ENCODE assay signal across 38 cellular contexts in genomic region chr19:55907746-55908145, GRCh38. TPM values are rescaled to one million over a fixed set of nuclear protein-coding genes. Genes with fewer than 3 reads are reported as not detected.
"Had no signal": no experiment of that assay in that cellular context is flagged by ENCODE, and none has a peak within 500 bp of the region (broad histone marks: within the 10 kb centered on the region; RNA-seq: fewer than 3 reads in every experiment).

No MANE protein-coding gene starts in this region.

- H3K9me3 ChIP-seq: adrenal gland, body of pancreas had no signal

- H3K36me3 ChIP-seq: adrenal gland, brain microvascular endothelial cell, breast epithelium had no signal

- DNase-seq: activated B cell treated with CpG ODN at 0.5 μM for 24 hours; activated CD4-positive, alpha-beta memory T cell treated with anti-CD3 and anti-CD28 coated beads for 36 hours; activated CD4-positive, alpha-beta T cell treated with anti-CD3 and anti-CD28 coated beads for 4 hours; activated CD4-positive, alpha-beta T cell treated with anti-CD3 and anti-CD28 coated beads, Interleukin-2, amount 10 ng/mL, durations not matched to agents 24 days and 14 days; activated CD4-positive, alpha-beta T cell treated with anti-CD3 and anti-CD28 coated beads, Interleukin-2, amount 50 U/mL, for 1 hour; activated CD4-positive, alpha-beta T cell treated with anti-CD3 and anti-CD28 coated beads, Interleukin-2, amount 50 U/mL, for 4 hours; activated CD4-positive, CD25-positive, alpha-beta regulatory T cell treated with anti-CD3 and anti-CD28 coated beads, Interleukin-2, amount 50 U/mL, for 72 hours; activated CD8-positive, alpha-beta memory T cell treated with anti-CD3 and anti-CD28 coated beads, Interleukin-2, amount 50 U/mL, for 4 hours; activated CD8-positive, alpha-beta T cell treated with anti-CD3 and anti-CD28 coated beads for 36 hours; activated effector memory CD4-positive, alpha-beta T cell treated with anti-CD3 and anti-CD28 coated beads, Interleukin-2, amount 50 U/mL, for 16 hours; activated gamma-delta T cell treated with Interleukin-2 at 50 U/mL for 16 hours; activated naive CD4-positive, alpha-beta T cell; activated naive CD4-positive, alpha-beta T cell treated with anti-CD3 and anti-CD28 coated beads for 36 hours; activated naive CD4-positive, alpha-beta T cell treated with anti-CD3 and anti-CD28 coated beads, Interleukin-2, amount 50 U/mL, for 16 hours; activated naive CD8-positive, alpha-beta T cell treated with anti-CD3 and anti-CD28 coated beads for 36 hours; activated T-cell treated with anti-CD3 and anti-CD28 coated beads for 4 hours; activated T-cell treated with anti-CD3 and anti-CD28 coated beads, Interleukin-2, amount 50 U/mL, for 1 hour; activated T-cell treated with anti-CD3 and anti-CD28 coated beads, Interleukin-2, amount 50 U/mL, for 4 hours; activated T-cell treated with anti-CD3 and anti-CD28 coated beads, Interleukin-2, amount 50 U/mL, for 72 hours; adrenal gland; amniotic stem cell; aorta; body of pancreas; brain microvascular endothelial cell; central memory CD4-positive, alpha-beta T cell; T-helper 1 cell; T-helper 2 cell; T-helper 9 cell had no signal

- H3K4me3 ChIP-seq: adrenal gland, body of pancreas, breast epithelium had no signal

- H3K4me3 Mint-ChIP-seq: activated B cell treated with CpG ODN at 0.5 μM for 24 hours; activated CD4-positive, alpha-beta memory T cell treated with anti-CD3 and anti-CD28 coated beads for 36 hours; activated CD4-positive, alpha-beta T cell treated with anti-CD3 and anti-CD28 coated beads, Interleukin-2, amount 10 ng/mL, durations not matched to agents 24 days and 14 days; activated CD8-positive, alpha-beta T cell treated with anti-CD3 and anti-CD28 coated beads for 36 hours; activated naive CD4-positive, alpha-beta T cell treated with anti-CD3 and anti-CD28 coated beads for 36 hours; activated naive CD8-positive, alpha-beta T cell treated with anti-CD3 and anti-CD28 coated beads for 36 hours; activated T-cell treated with anti-CD3 and anti-CD28 coated beads, Interleukin-2, amount 50 U/mL, for 4 hours; activated T-cell treated with anti-CD3 and anti-CD28 coated beads, Interleukin-2, amount 50 U/mL, for 72 hours; activated T-helper 1 cell treated with anti-CD3 and anti-CD28 coated beads, Interleukin-12 subunit alpha, Interleukin-12 subunit beta, Interleukin-2, Interleukin-4 antibody, amounts not matched to agents 30 ng/mL and 10 ng/mL and 1 ng/mL, durations not matched to agents 14 hours and 24 hours and 36 hours; activated T-helper 17 cell treated with anti-CD3 and anti-CD28 coated beads, Interleukin-2, amount 50 U/mL, for 72 hours; T-helper 1 cell treated with Interleukin-12 subunit alpha and Interleukin-12 subunit beta and Interleukin-4 antibody, amounts not matched to agents 30 μg/mL and 1 μg/mL, for 36 hours; T-helper 2 cell treated with Interferon-gamma antibody and Interleukin-4, amounts not matched to agents 5 μg/mL and 100 μg/mL, for 36 hours had no signal

- H3K4me1 Mint-ChIP-seq: activated B cell treated with CpG ODN at 0.5 μM for 24 hours; activated CD4-positive, alpha-beta T cell treated with anti-CD3 and anti-CD28 coated beads, Interleukin-2, amount 10 ng/mL, durations not matched to agents 24 days and 14 days; activated naive CD8-positive, alpha-beta T cell treated with anti-CD3 and anti-CD28 coated beads for 36 hours; activated T-helper 17 cell treated with anti-CD3 and anti-CD28 coated beads, Interleukin-2, amount 50 U/mL, for 72 hours had no signal

- H3K27me3 Mint-ChIP-seq: activated CD4-positive, alpha-beta T cell treated with anti-CD3 and anti-CD28 coated beads, Interleukin-2, amount 10 ng/mL, durations not matched to agents 24 days and 14 days had no signal

- H3K36me3 Mint-ChIP-seq: activated CD4-positive, alpha-beta memory T cell treated with anti-CD3 and anti-CD28 coated beads for 36 hours; activated naive CD8-positive, alpha-beta T cell treated with anti-CD3 and anti-CD28 coated beads for 36 hours had no signal

- H3K9me3 Mint-ChIP-seq: activated CD8-positive, alpha-beta T cell treated with anti-CD3 and anti-CD28 coated beads for 36 hours; activated naive CD8-positive, alpha-beta T cell treated with anti-CD3 and anti-CD28 coated beads for 36 hours had no signal

- H3K27ac ChIP-seq: adrenal gland, body of pancreas, brain microvascular endothelial cell, breast epithelium, VCaP had no signal

- H3K27me3 ChIP-seq: adrenal gland, body of pancreas, brain microvascular endothelial cell, breast epithelium had no signal

- H3K4me1 ChIP-seq: adrenal gland, body of pancreas, breast epithelium had no signal

- H3K27ac Mint-ChIP-seq: activated B cell treated with CpG ODN at 0.5 μM for 24 hours; activated CD4-positive, alpha-beta memory T cell treated with anti-CD3 and anti-CD28 coated beads for 36 hours; activated CD4-positive, alpha-beta T cell treated with anti-CD3 and anti-CD28 coated beads, Interleukin-2, amount 10 ng/mL, durations not matched to agents 24 days and 14 days; activated CD8-positive, alpha-beta T cell treated with anti-CD3 and anti-CD28 coated beads for 36 hours; activated naive CD4-positive, alpha-beta T cell treated with anti-CD3 and anti-CD28 coated beads for 36 hours; activated naive CD4-positive, alpha-beta T cell treated with anti-CD3 and anti-CD28 coated beads, Interleukin-2, amount 50 U/mL, for 72 hours; activated naive CD8-positive, alpha-beta T cell treated with anti-CD3 and anti-CD28 coated beads for 36 hours; activated T-cell treated with anti-CD3 and anti-CD28 coated beads, Interleukin-2, amount 50 U/mL, for 72 hours; activated T-helper 1 cell treated with anti-CD3 and anti-CD28 coated beads, Interleukin-12 subunit alpha, Interleukin-12 subunit beta, Interleukin-2, Interleukin-4 antibody, amounts not matched to agents 30 ng/mL and 10 ng/mL and 1 ng/mL, durations not matched to agents 14 hours and 24 hours and 36 hours; activated T-helper 17 cell treated with anti-CD3 and anti-CD28 coated beads, Interleukin-2, amount 50 U/mL, for 72 hours; T-helper 1 cell treated with Interleukin-12 subunit alpha and Interleukin-12 subunit beta and Interleukin-4 antibody, amounts not matched to agents 30 μg/mL and 1 μg/mL, for 36 hours; T-helper 2 cell treated with Interferon-gamma antibody and Interleukin-4, amounts not matched to agents 5 μg/mL and 100 μg/mL, for 36 hours had no signal

RNA-seq across cellular contexts. Expression of gene NLRP13, which starts 24.4 kb away (rescaled TPM):
- total RNA-seq: activated B cell treated with CpG ODN at 0.5 μM for 24 hours; activated CD4-positive, alpha-beta memory T cell treated with anti-CD3 and anti-CD28 coated beads for 36 hours; activated CD4-positive, alpha-beta T cell treated with anti-CD3 and anti-CD28 coated beads, Interleukin-2, amount 10 ng/mL, durations not matched to agents 24 days and 14 days; activated CD8-positive, alpha-beta memory T cell treated with anti-CD3 and anti-CD28 coated beads for 36 hours; activated CD8-positive, alpha-beta T cell treated with anti-CD3 and anti-CD28 coated beads for 36 hours; activated naive CD4-positive, alpha-beta T cell treated with anti-CD3 and anti-CD28 coated beads for 36 hours; activated naive CD4-positive, alpha-beta T cell treated with anti-CD3 and anti-CD28 coated beads, Interleukin-2, amount 50 U/mL, for 72 hours; activated naive CD8-positive, alpha-beta T cell treated with anti-CD3 and anti-CD28 coated beads for 36 hours; activated T-cell treated with anti-CD3 and anti-CD28 coated beads, Interleukin-2, amount 50 U/mL, for 4 hours; activated T-cell treated with anti-CD3 and anti-CD28 coated beads, Interleukin-2, amount 50 U/mL, for 72 hours; activated T-helper 1 cell treated with anti-CD3 and anti-CD28 coated beads, Interleukin-12 subunit alpha, Interleukin-12 subunit beta, Interleukin-2, Interleukin-4 antibody, amounts not matched to agents 30 ng/mL and 10 ng/mL and 1 ng/mL, durations not matched to agents 14 hours and 24 hours and 36 hours; activated T-helper 17 cell treated with anti-CD3 and anti-CD28 coated beads, Interleukin-2, amount 50 U/mL, for 72 hours; adrenal gland; aorta; astrocyte; body of pancreas; cardiac septum had no signal
- polyA plus RNA-seq: adrenal gland, aorta had no signal

RNA-seq across cellular contexts. Expression of gene NLRP8, which starts 39.9 kb away (rescaled TPM):
- total RNA-seq: activated B cell treated with CpG ODN at 0.5 μM for 24 hours; activated CD4-positive, alpha-beta memory T cell treated with anti-CD3 and anti-CD28 coated beads for 36 hours; activated CD4-positive, alpha-beta T cell treated with anti-CD3 and anti-CD28 coated beads, Interleukin-2, amount 10 ng/mL, durations not matched to agents 24 days and 14 days; activated CD8-positive, alpha-beta memory T cell treated with anti-CD3 and anti-CD28 coated beads for 36 hours; activated CD8-positive, alpha-beta T cell treated with anti-CD3 and anti-CD28 coated beads for 36 hours; activated naive CD4-positive, alpha-beta T cell treated with anti-CD3 and anti-CD28 coated beads for 36 hours; activated naive CD4-positive, alpha-beta T cell treated with anti-CD3 and anti-CD28 coated beads, Interleukin-2, amount 50 U/mL, for 72 hours; activated naive CD8-positive, alpha-beta T cell treated with anti-CD3 and anti-CD28 coated beads for 36 hours; activated T-cell treated with anti-CD3 and anti-CD28 coated beads, Interleukin-2, amount 50 U/mL, for 4 hours; activated T-cell treated with anti-CD3 and anti-CD28 coated beads, Interleukin-2, amount 50 U/mL, for 72 hours; activated T-helper 1 cell treated with anti-CD3 and anti-CD28 coated beads, Interleukin-12 subunit alpha, Interleukin-12 subunit beta, Interleukin-2, Interleukin-4 antibody, amounts not matched to agents 30 ng/mL and 10 ng/mL and 1 ng/mL, durations not matched to agents 14 hours and 24 hours and 36 hours; activated T-helper 17 cell treated with anti-CD3 and anti-CD28 coated beads, Interleukin-2, amount 50 U/mL, for 72 hours; adrenal gland; aorta; astrocyte; body of pancreas; cardiac septum had no signal
- polyA plus RNA-seq: adrenal gland, aorta had no signal
